ENCODE assay signal across 1 cellular context in genomic region chr13:35765387-35765786, GRCh38.
TF ChIP-seq lines count a peak whose summit lies in the region.

No MANE protein-coding gene starts in this region.

TF ChIP-seq in GM23338, 12 proteins besides CTCF, POLR2A, EP300 and RAD21 (continued from another document):
- no peak for TF ChIP-seq ZNF462 (CRISPR knock-in tag; IDR thresholded peaks at IDR 0.05)
TF ChIP-seq in GM23338: peak in this region for 0.
